In the genomic region with DNA sequence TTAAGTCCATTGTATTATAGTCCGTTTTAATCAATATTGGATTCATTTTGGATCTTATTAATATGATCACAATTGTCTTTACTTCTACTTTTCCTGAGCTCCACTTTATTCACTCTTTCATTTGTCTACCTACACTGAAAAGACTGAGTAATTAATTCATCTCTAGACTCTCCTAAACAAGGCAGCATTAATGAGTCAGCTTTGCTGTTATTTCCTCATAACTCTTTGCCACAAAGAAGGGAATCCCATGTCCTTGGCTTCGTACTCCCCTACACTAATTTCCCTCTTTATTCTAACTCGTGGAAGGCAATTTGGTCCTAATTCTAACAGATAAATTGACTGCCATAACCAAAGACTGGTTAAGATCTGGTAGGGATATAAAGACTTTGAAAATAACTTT, we compare ENCODE assay signal across 20 cellular contexts.
DNase-seq lines count a peak whose midpoint lies in the region; ATAC-seq, FAIRE-seq and TF ChIP-seq lines count a peak whose summit lies in the region.
"Had no signal": no experiment of that assay in that cellular context is flagged by ENCODE, and none has a peak within 500 bp of the region (broad histone marks: within the 10 kb centered on the region; RNA-seq: fewer than 3 reads in every experiment).

No MANE protein-coding gene starts in this region.

- H3K4me2 ChIP-seq in astrocyte (ENCODE audit: low read length): no peak overlapping the region
- H3K4me2 ChIP-seq: KMS-11 had no signal

- H3K36me3 Mint-ChIP-seq in astrocyte (ENCODE audit: low read depth, unreplicated experiment): no peaks in the 10 kb centered on the region
- H3K36me3 Mint-ChIP-seq: CD4-positive, CD25-positive, alpha-beta regulatory T cell had no signal

- no peak for FAIRE-seq in astrocyte (lab: Jason Lieb, UNC)

- DNase-seq in AG20443 (ENCODE audit: low spot score): peak; percentile 18
- peak; percentile 18 for DNase-seq in HT1080 (ENCODE audit: low read depth)
- DNase-seq in astrocyte (ENCODE audit: low read depth): peak; percentile 14
- peak; percentile 29 for DNase-seq in kidney glomerular epithelial cell (lab: John Stamatoyannopoulos, UW)
- DNase-seq in NCI-H82 treated with DMSO at 0.1 percent for 48 hours (lab: John Stamatoyannopoulos, UW; ENCODE audit: unreplicated experiment): no peak
- no peak for DNase-seq in stimulated activated CD4-positive, alpha-beta T cell treated with anti-CD3 and anti-CD28 coated beads, Interleukin-4, amount 100 ng/mL, for 24 hours
- DNase-seq in activated CD4-positive, alpha-beta T cell treated with anti-CD3 and anti-CD28 coated beads, Interleukin-2, amount 50 U/mL, for 48 hours: no peak
- DNase-seq: ACHN; Caco-2; CD4-positive, CD25-positive, alpha-beta regulatory T cell; HCEC 1CT; NCI-H1930; NCI-H2171; NCI-H446 treated with DMSO at 0.1 percent for 48 hours; NCI-H748 treated with DMSO at 0.1 percent for 48 hours had no signal

- H4K20me1 ChIP-seq in astrocyte (ENCODE audit: insufficient read depth, low read length): no peaks in the 10 kb centered on the region

- peaks cover 15% of the 10 kb centered on the region for H3K4me1 Mint-ChIP-seq in astrocyte (ENCODE audit: low read depth, unreplicated experiment)
- H3K4me1 Mint-ChIP-seq: B cell; CD4-positive, CD25-positive, alpha-beta regulatory T cell had no signal

- H3K27ac ChIP-seq in astrocyte (ENCODE audit: low read depth, low read length): no peak overlapping the region
- H3K27ac ChIP-seq: KMS-11, SK-N-MC had no signal

- no peak overlapping the region for H2AFZ ChIP-seq in astrocyte (ENCODE audit: low read depth, low read length)

- no peak overlapping the region for H3K4me3 ChIP-seq in astrocyte (ENCODE audit: insufficient read depth, low read depth, low read length)
- H3K4me3 ChIP-seq: SK-N-MC had no signal

- no peaks in the 10 kb centered on the region for H3K27me3 ChIP-seq in astrocyte (ENCODE audit: insufficient read depth, low read length)

- H3K4me1 ChIP-seq in astrocyte (ENCODE audit: insufficient read depth, low read length): peaks cover 4% of the 10 kb centered on the region
- H3K4me1 ChIP-seq: Caco-2 had no signal

- no peaks in the 10 kb centered on the region for H3K79me2 ChIP-seq in astrocyte (ENCODE audit: insufficient read depth, low read length)

- no peaks in the 10 kb centered on the region for H3K9me3 ChIP-seq in astrocyte (ENCODE audit: insufficient read depth, low read depth, low read length)
- H3K9me3 ChIP-seq: Caco-2 had no signal

- no peak for ATAC-seq in HG02623 (IDR thresholded peaks at IDR 0.05; ENCODE audit: unreplicated experiment)
- ATAC-seq: Right ventricle myocardium inferior had no signal

- H3K36me3 ChIP-seq in astrocyte (ENCODE audit: insufficient read depth, low read length): no peaks in the 10 kb centered on the region

- TF ChIP-seq CTCF in astrocyte (IDR thresholded peaks at IDR 0.05; ENCODE audit: insufficient read depth, low read depth, low read length): no peak

- no peaks in the 10 kb centered on the region for H3K9me3 Mint-ChIP-seq in astrocyte (ENCODE audit: unreplicated experiment)

- no peak overlapping the region for H3K27ac Mint-ChIP-seq in astrocyte (ENCODE audit: unreplicated experiment)
- H3K27ac Mint-ChIP-seq: B cell; CD4-positive, CD25-positive, alpha-beta regulatory T cell had no signal

- no peak overlapping the region for H3K4me3 Mint-ChIP-seq in astrocyte (ENCODE audit: unreplicated experiment)
- H3K4me3 Mint-ChIP-seq: B cell; CD4-positive, CD25-positive, alpha-beta regulatory T cell had no signal

- no peak overlapping the region for H3K9ac ChIP-seq in astrocyte (ENCODE audit: low read length)
- H3K9ac ChIP-seq: KMS-11 had no signal

- H3K27me3 Mint-ChIP-seq in astrocyte (ENCODE audit: low read depth, unreplicated experiment): no peaks in the 10 kb centered on the region

Comparison
In these comparisons a context has a peak if more than half of its experiments do, and no peak if none do; other contexts are left out.
1. DNase-seq: peak in AG20443 (single experiment), HT1080 (single experiment), astrocyte (single experiment) and kidney glomerular epithelial cell (single experiment); none in NCI-H82 treated with DMSO at 0.1 percent for 48 hours (single experiment), stimulated activated CD4-positive, alpha-beta T cell treated with anti-CD3 and anti-CD28 coated beads, Interleukin-4, amount 100 ng/mL, for 24 hours (single experiment) and activated CD4-positive, alpha-beta T cell treated with anti-CD3 and anti-CD28 coated beads, Interleukin-2, amount 50 U/mL, for 48 hours (0 of 2).